Comparison of ENCODE assay signal across 8 cellular contexts in the genomic region with DNA sequence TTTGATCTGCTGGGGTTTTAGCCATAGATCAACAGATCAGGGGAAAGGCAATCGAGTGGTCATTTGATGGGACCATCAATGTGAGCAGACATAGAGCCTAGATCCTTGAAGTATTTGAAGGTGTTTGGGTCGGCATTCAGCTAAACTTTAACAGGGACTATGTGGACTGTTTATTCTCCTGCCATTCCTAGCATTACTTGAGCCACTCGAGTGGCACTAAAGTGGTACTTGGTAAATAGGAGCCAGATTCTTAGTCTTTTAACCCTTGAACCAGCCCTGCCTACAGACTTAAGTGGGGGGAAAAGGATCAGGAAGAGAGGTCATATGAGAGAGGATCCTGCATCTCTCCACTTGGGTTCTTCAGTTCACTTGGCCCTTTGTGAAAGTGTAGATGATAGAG. TPM values are rescaled to one million over a fixed set of nuclear protein-coding genes. Genes with fewer than 3 reads are reported as not detected.
DNase-seq lines count a peak whose midpoint lies in the region; ATAC-seq, FAIRE-seq and TF ChIP-seq lines count a peak whose summit lies in the region.

No MANE protein-coding gene starts in this region.

- FAIRE-seq in keratinocyte (lab: Jason Lieb, UNC) = peak; percentile 17

- no peak for TF ChIP-seq EP300 in suprapubic skin (IDR thresholded peaks at IDR 0.05)

- H3K27ac Mint-ChIP-seq in activated T-cell treated with anti-CD3 and anti-CD28 coated beads, Interleukin-2, amount 50 U/mL, for 24 hours = peak overlapping the region; percentile 92
- peak overlapping the region; percentile 97 for H3K27ac Mint-ChIP-seq in activated CD4-positive, alpha-beta memory T cell treated with anti-CD3 and anti-CD28 coated beads for 36 hours

- H3K36me3 ChIP-seq in keratinocyte (ENCODE audit: control insufficient read depth in 2 of 2, extremely low read depth in 1 of 2, insufficient read depth in 2 of 2, low read length in 2 of 2) (peaks cover 0 to 9% of the 10 kb centered on the region in 2 experiments), suprapubic skin (no peaks in the 10 kb centered on the region), MG63 (peaks cover 26% of the 10 kb centered on the region)

- H3K4me2 ChIP-seq in keratinocyte (ENCODE audit: control insufficient read depth, extremely low read depth, insufficient read depth, low read depth, low read length) = peak overlapping the region; percentile 19

- H3K4me3 ChIP-seq in keratinocyte (ENCODE audit: control insufficient read depth in 2 of 3, extremely low read depth in 1 of 3, insufficient read depth in 2 of 3, low read depth in 1 of 3, low read length in 3 of 3) (peak overlapping the region in 1 of 3 experiments; percentile 11), suprapubic skin (peak overlapping the region; percentile 14), MG63 (no peak overlapping the region)

- H3K9me3 Mint-ChIP-seq in activated T-cell treated with anti-CD3 and anti-CD28 coated beads, Interleukin-2, amount 50 U/mL, for 24 hours = no peaks in the 10 kb centered on the region
- no peaks in the 10 kb centered on the region for H3K9me3 Mint-ChIP-seq in activated CD4-positive, alpha-beta memory T cell treated with anti-CD3 and anti-CD28 coated beads for 36 hours

- no peak overlapping the region for H3K9ac ChIP-seq in keratinocyte (ENCODE audit: control insufficient read depth, extremely low read depth, insufficient read depth, low read length)

- 44% methylated on average over 3 of the region's 3 CpGs for WGBS in suprapubic skin

- H3K36me3 Mint-ChIP-seq in activated T-cell treated with anti-CD3 and anti-CD28 coated beads, Interleukin-2, amount 50 U/mL, for 24 hours (ENCODE audit: low read depth) = peaks cover 76% of the 10 kb centered on the region
- H3K36me3 Mint-ChIP-seq in activated CD4-positive, alpha-beta memory T cell treated with anti-CD3 and anti-CD28 coated beads for 36 hours = peaks cover 60% of the 10 kb centered on the region

- dilution Hi-C loops in keratinocyte (cut with MboI; ENCODE audit: extremely low pct_ligation_motif_present, low sequenced_read_pairs) = no loop called here

- no peaks in the 10 kb centered on the region for H4K20me1 ChIP-seq in keratinocyte (ENCODE audit: control insufficient read depth, extremely low read depth, insufficient read depth, low read length)

- no peak for TF ChIP-seq POLR2A in suprapubic skin (IDR thresholded peaks at IDR 0.05)

- peaks cover 59% of the 10 kb centered on the region for H3K4me1 Mint-ChIP-seq in activated T-cell treated with anti-CD3 and anti-CD28 coated beads, Interleukin-2, amount 50 U/mL, for 24 hours (ENCODE audit: low read depth)
- peaks cover 44% of the 10 kb centered on the region for H3K4me1 Mint-ChIP-seq in activated CD4-positive, alpha-beta memory T cell treated with anti-CD3 and anti-CD28 coated beads for 36 hours (ENCODE audit: low read depth)

- H3K27ac ChIP-seq in keratinocyte (ENCODE audit: control insufficient read depth, insufficient read depth, low read length) (peak overlapping the region; percentile 13), suprapubic skin (peak overlapping the region; percentile 62)

- peaks cover 31% of the 10 kb centered on the region for H3K4me1 ChIP-seq in keratinocyte (ENCODE audit: control insufficient read depth, extremely low read depth, insufficient read depth, low read length)
- peaks cover 67% of the 10 kb centered on the region for H3K4me1 ChIP-seq in suprapubic skin

- CTCF ChIA-PET in activated CD4-positive, alpha-beta memory T cell treated with anti-CD3 and anti-CD28 coated beads for 36 hours (lab: Charles Lee) = interaction anchor here (0.7 to 2.8 kb wide), 4 partner anchors 24 to 70 kb away, joined by 3 to 14 read pairs (median 5); no protein-coding TSS in a partner anchor

- no peak overlapping the region for H2AFZ ChIP-seq in keratinocyte (ENCODE audit: control insufficient read depth, low read length)

- peaks cover 82% of the 10 kb centered on the region for H3K79me2 ChIP-seq in keratinocyte (ENCODE audit: control insufficient read depth, insufficient read depth, low read length)

- intact Hi-C loops in activated CD4-positive, alpha-beta memory T cell treated with anti-CD3 and anti-CD28 coated beads for 36 hours (cut with micrococcal nuclease) = no loop called here

- POLR2A ChIA-PET in activated CD4-positive, alpha-beta memory T cell treated with anti-CD3 and anti-CD28 coated beads for 36 hours (lab: Charles Lee) = interaction anchor here (1.7 to 4.7 kb wide), 3 partner anchors 16 to 35 kb away, joined by 8 to 25 read pairs (median 19); no protein-coding TSS in a partner anchor

- H3K9me3 ChIP-seq in keratinocyte (ENCODE audit: control insufficient read depth, low read depth, low read length) = no peaks in the 10 kb centered on the region
- no peaks in the 10 kb centered on the region for H3K9me3 ChIP-seq in suprapubic skin
- H3K9me3 ChIP-seq in MG63 = no peaks in the 10 kb centered on the region

- ATAC-seq in GM19397 (IDR thresholded peaks at IDR 0.05; ENCODE audit: unreplicated experiment) = no peak

- H3K9me1 ChIP-seq in keratinocyte (ENCODE audit: control insufficient read depth, extremely low read depth, insufficient read depth, low read length) = no peaks in the 10 kb centered on the region

- no peak for DNase-seq in activated T-cell treated with anti-CD3 and anti-CD28 coated beads, Interleukin-2, amount 50 U/mL, for 24 hours
- DNase-seq in activated T-cell treated with anti-CD3 and anti-CD28 coated beads, Interleukin-2, amount 50 U/mL, for 48 hours = no peak
- no peak for DNase-seq in activated CD4-positive, alpha-beta memory T cell treated with anti-CD3 and anti-CD28 coated beads for 36 hours
- DNase-seq in keratinocyte (ENCODE audit: low read depth, low spot score) (no peak), suprapubic skin (ENCODE audit: low spot score in 2 of 2) (no peak), MG63 (no peak), HPDE6-E6E7 (ENCODE audit: extremely low spot score) (no peak)

- no peaks in the 10 kb centered on the region for H3K27me3 Mint-ChIP-seq in activated T-cell treated with anti-CD3 and anti-CD28 coated beads, Interleukin-2, amount 50 U/mL, for 24 hours
- H3K27me3 Mint-ChIP-seq in activated CD4-positive, alpha-beta memory T cell treated with anti-CD3 and anti-CD28 coated beads for 36 hours = no peaks in the 10 kb centered on the region

- H3K27me3 ChIP-seq in keratinocyte (ENCODE audit: control insufficient read depth, extremely low read depth, insufficient read depth, low read length) = no peaks in the 10 kb centered on the region
- H3K27me3 ChIP-seq in suprapubic skin = no peaks in the 10 kb centered on the region
- no peaks in the 10 kb centered on the region for H3K27me3 ChIP-seq in MG63

- TF ChIP-seq CTCF in keratinocyte (optimal IDR thresholded peaks at IDR 0.05 in 1 of 3, IDR thresholded peaks at IDR 0.05 in 1 of 3, conservative IDR thresholded peaks at IDR 0.05 in 1 of 3; ENCODE audit: extremely low read depth in 1 of 3, insufficient read depth in 2 of 3, low read length in 3 of 3) (no peak), suprapubic skin (IDR thresholded peaks at IDR 0.05) (no peak)

- H3K4me3 Mint-ChIP-seq in activated T-cell treated with anti-CD3 and anti-CD28 coated beads, Interleukin-2, amount 50 U/mL, for 24 hours = peak overlapping the region; percentile 69
- H3K4me3 Mint-ChIP-seq in activated CD4-positive, alpha-beta memory T cell treated with anti-CD3 and anti-CD28 coated beads for 36 hours = peak overlapping the region; percentile 93

RNA-seq across cellular contexts. Expression of a gene that starts 3.8 kb away (rescaled TPM):
- total RNA-seq in activated CD4-positive, alpha-beta memory T cell treated with anti-CD3 and anti-CD28 coated beads for 36 hours = 100 to 1,000 TPM; 494 to 502 TPM
- 392 to 551 TPM (median 421 TPM) in 3 replicates for polyA plus RNA-seq in keratinocyte
- polyA plus RNA-seq in keratinocyte (2011; ENCODE audit: low read depth) = 105 TPM
- polyA plus RNA-seq in keratinocyte (2011; cell fraction: cytosol; rRNA removed) = 439 and 498 TPM in 2 replicates
- polyA plus RNA-seq in keratinocyte (2011; cell fraction: nucleus; rRNA removed) = 606 and 623 TPM in 2 replicates
- polyA plus RNA-seq in keratinocyte (2012; ENCODE audit: low replicate concordance) = 110 and 441 TPM in 2 replicates
- 493 to 669 TPM (median 578 TPM) in 3 replicates for polyA minus RNA-seq in keratinocyte
- polyA minus RNA-seq in keratinocyte (2011; cell fraction: cytosol; rRNA and poly(A)+ RNA removed) = 319 TPM
- polyA minus RNA-seq in keratinocyte (2011; cell fraction: nucleus; rRNA and poly(A)+ RNA removed) = 213 and 374 TPM in 2 replicates
- 100 to 1,000 TPM; 127 to 184 (median 169) TPM for total RNA-seq in suprapubic skin
- total RNA-seq in MG63 (2014; rRNA removed; shearing (Covaris generic); ENCODE audit: low replicate concordance) = 303 and 315 TPM in 2 replicates
